ENCODE assay signal across 14 cellular contexts in genomic region chr12:67541625-67541991, GRCh38.
DNase-seq lines count a peak whose midpoint lies in the region; ATAC-seq, FAIRE-seq and TF ChIP-seq lines count a peak whose summit lies in the region.
"Had no signal": no experiment of that assay in that cellular context is flagged by ENCODE, and none has a peak within 500 bp of the region (broad histone marks: within the 10 kb centered on the region; RNA-seq: fewer than 3 reads in every experiment).

No MANE protein-coding gene starts in this region.

- no peak overlapping the region for H3K4me3 Mint-ChIP-seq in CD4-positive, alpha-beta T cell
- H3K4me3 Mint-ChIP-seq in T-cell, result peak overlapping the region in 1 of 3 donors; percentile 44

- peaks cover 13% of the 10 kb centered on the region for H3F3A ChIP-seq in MM.1S (ENCODE audit: insufficient read depth, low read length)

- no peaks in the 10 kb centered on the region for H3K27me3 Mint-ChIP-seq in CD4-positive, alpha-beta T cell
- no peaks in the 10 kb centered on the region for H3K27me3 Mint-ChIP-seq in T-cell

- no peaks in the 10 kb centered on the region for H3K9me2 ChIP-seq in MM.1S (replicated peaks; ENCODE audit: insufficient read depth, low read length)

- CTCF ChIA-PET in CD4-positive, alpha-beta T cell (lab: Charles Lee), result interaction anchor here (1.1 kb wide), 1 partner anchor 37 kb away, joined by 3 read pairs; no protein-coding TSS in a partner anchor
- CTCF ChIA-PET in T-cell (lab: Charles Lee), result no interaction called here

- H3K9me3 ChIP-seq in CD4-positive, alpha-beta T cell (ENCODE audit: control insufficient read depth, low read length), result no peaks in the 10 kb centered on the region
- no peaks in the 10 kb centered on the region for H3K9me3 ChIP-seq in MM.1S (replicated peaks; ENCODE audit: insufficient read depth, low read length)
- H3K9me3 ChIP-seq: mucosa of descending colon had no signal

- H3K27ac Mint-ChIP-seq in CD4-positive, alpha-beta T cell, result no peak overlapping the region
- peak overlapping the region; percentile 7 to 67 for H3K27ac Mint-ChIP-seq in T-cell

- no peak for FAIRE-seq in GM12892 (lab: Jason Lieb, UNC)
- FAIRE-seq: GM18507, TTC549 had no signal

- H3K79me2 ChIP-seq in MM.1S (ENCODE audit: low read length), result no peaks in the 10 kb centered on the region

- no peaks in the 10 kb centered on the region for H3K27me3 ChIP-seq in CD4-positive, alpha-beta T cell (ENCODE audit: control insufficient read depth, insufficient read depth, low read length)
- H3K27me3 ChIP-seq in MM.1S (replicated peaks; ENCODE audit: insufficient read depth, low read length) (no peaks in the 10 kb centered on the region), H7 (ENCODE audit: control insufficient read depth, insufficient read depth, low read length) (no peaks in the 10 kb centered on the region)

- intact Hi-C loops in CD4-positive, alpha-beta T cell (cut with DNase I, micrococcal nuclease), result no loop called here

- H2AFZ ChIP-seq in MM.1S (ENCODE audit: low read length), result peak overlapping the region; percentile 34; the same call in 1 of the 2 replicates

- peak overlapping the region; percentile 56 for H3K4me2 ChIP-seq in MM.1S (ENCODE audit: low read depth, low read length)

- no peak overlapping the region for H3K27ac ChIP-seq in CD4-positive, alpha-beta T cell (ENCODE audit: low read depth, low read length)
- H3K27ac ChIP-seq in MM.1S (ENCODE audit: low read length), result peak overlapping the region; percentile 23; the same call in 1 of the 2 replicates

- no peaks in the 10 kb centered on the region for H4K20me1 ChIP-seq in MM.1S (ENCODE audit: insufficient read depth, low read length)

- peak; percentile 17 for ATAC-seq in CD4-positive, alpha-beta T cell (ENCODE audit: poor library complexity)
- ATAC-seq in GM18505 (IDR thresholded peaks at IDR 0.05; ENCODE audit: unreplicated experiment), result peak; percentile 42
- ATAC-seq in T-cell (replicated peaks in 1 of 4), result peak in 3 of 4 experiments; percentile 48 to 56 (median 56)
- ATAC-seq: mucosa of descending colon had no signal

- POLR2A ChIA-PET in CD4-positive, alpha-beta T cell (lab: Charles Lee), result interaction anchor here (0.6 to 1.0 kb wide), 2 partner anchors 38 to 108 kb away, joined by 3 to 4 read pairs; no protein-coding TSS in a partner anchor
- POLR2A ChIA-PET in T-cell (lab: Charles Lee), result no interaction called here

- H3K4me3 ChIP-seq in MM.1S (ENCODE audit: low read length) (peak overlapping the region; percentile 28; the same call in 1 of the 2 replicates), H7 (ENCODE audit: insufficient read depth, low read depth, low read length) (no peak overlapping the region)
- H3K4me3 ChIP-seq: mucosa of descending colon had no signal

- peak in 6 of 10 experiments; percentile 16 to 25 (median 21) for DNase-seq in CD4-positive, alpha-beta T cell
- DNase-seq in MM.1S (peak; percentile 78), T-cell (peak in 27 of 34 experiments; percentile 7 to 46 (median 23)), H7 (no peak), kidney glomerular epithelial cell (lab: John Stamatoyannopoulos, UW) (no peak), HuH-7.5 (ENCODE audit: low spot score) (no peak), GM12892 (ENCODE audit: insufficient read length) (no peak)
- DNase-seq: activated gamma-delta T cell; effector CD4-positive, alpha-beta T cell; mucosa of descending colon; stimulated activated CD8-positive, alpha-beta memory T cell treated with anti-CD3 and anti-CD28 coated beads, Interleukin-4, amount 100 ng/mL, for 48 hours had no signal

- peaks cover 19% of the 10 kb centered on the region for H3K4me1 ChIP-seq in MM.1S (ENCODE audit: low read length)

- H3K4me1 Mint-ChIP-seq in CD4-positive, alpha-beta T cell (ENCODE audit: low read depth), result peaks cover 38% of the 10 kb centered on the region
- peaks cover 41 to 52% (median 46%) of the 10 kb centered on the region in 3 donors for H3K4me1 Mint-ChIP-seq in T-cell

- TF ChIP-seq CTCF in CD4-positive, alpha-beta T cell (IDR thresholded peaks at IDR 0.05), result no peak
- TF ChIP-seq CTCF in MM.1S (IDR thresholded peaks at IDR 0.05; ENCODE audit: low read length), result no peak

- no peak for TF ChIP-seq POLR2A in GM18505 (IDR thresholded peaks at IDR 0.05; ENCODE audit: borderline replicate concordance, extremely low read depth, insufficient read depth, insufficient read length)
- TF ChIP-seq POLR2A in GM12892 (IDR thresholded peaks at IDR 0.05; ENCODE audit: low read depth, low read length), result no peak

- H3K36me3 Mint-ChIP-seq in CD4-positive, alpha-beta T cell (ENCODE audit: low read depth), result no peaks in the 10 kb centered on the region
- H3K36me3 Mint-ChIP-seq in T-cell, result no peaks in the 10 kb centered on the region

- H3K36me3 ChIP-seq in MM.1S (replicated peaks; ENCODE audit: insufficient read depth, low read length) (no peaks in the 10 kb centered on the region), H7 (replicated peaks; ENCODE audit: control insufficient read depth, insufficient read depth, low read length) (no peaks in the 10 kb centered on the region)

- H3K9me3 Mint-ChIP-seq in CD4-positive, alpha-beta T cell, result no peaks in the 10 kb centered on the region
- H3K9me3 Mint-ChIP-seq in T-cell, result no peaks in the 10 kb centered on the region

- no peak overlapping the region; the same call in 1 of the 2 replicates for H3K9ac ChIP-seq in MM.1S (ENCODE audit: low read length)

Comparison
In these comparisons a context has a peak if more than half of its experiments do, and no peak if none do; other contexts are left out.
1. DNase-seq: peak in CD4-positive, alpha-beta T cell (6 of 10), MM.1S (single experiment) and T-cell (27 of 34); none in H7 (single experiment), kidney glomerular epithelial cell (single experiment), HuH-7.5 (single experiment) and GM12892 (single experiment).
2. Peak in every context shown above with its lines, with median percentiles within 50 percentile points of each other: ATAC-seq.